ENCODE assay signal across 18 cellular contexts in genomic region chr9:130996672-130997394, GRCh38. TPM values are rescaled to one million over a fixed set of nuclear protein-coding genes. Genes with fewer than 3 reads are reported as not detected.
DNase-seq lines count a peak whose midpoint lies in the region; ATAC-seq, FAIRE-seq and TF ChIP-seq lines count a peak whose summit lies in the region.
"Had no signal": no experiment of that assay in that cellular context is flagged by ENCODE, and none has a peak within 500 bp of the region (broad histone marks: within the 10 kb centered on the region; RNA-seq: fewer than 3 reads in every experiment).

No MANE protein-coding gene starts in this region.

- H2BK120ac ChIP-seq in trophoblast cell (ENCODE audit: insufficient read depth, low read length, poor library complexity), result no peak overlapping the region

- H3K14ac ChIP-seq in trophoblast cell (ENCODE audit: low read length), result no peak overlapping the region

- no peak overlapping the region for H3K23ac ChIP-seq in trophoblast cell (ENCODE audit: low read length)

- no peak overlapping the region for H4K8ac ChIP-seq in trophoblast cell (ENCODE audit: low read depth, low read length)

- H2AFZ ChIP-seq in HepG2 (ENCODE audit: low read length) (no peak overlapping the region), trophoblast cell (ENCODE audit: insufficient read depth, low read length, poor library complexity) (no peak overlapping the region)

- peaks cover 2% of the 10 kb centered on the region; the same call in 1 of the 2 replicates for H3K27me3 ChIP-seq in H7 (ENCODE audit: control insufficient read depth, insufficient read depth, low read length)
- H3K27me3 ChIP-seq in HepG2 (ENCODE audit: control insufficient read depth in 1 of 2, insufficient read depth in 2 of 2, low read length in 2 of 2), result peaks cover 16 to 96% of the 10 kb centered on the region in 2 experiments
- H3K27me3 ChIP-seq in trophoblast cell (ENCODE audit: insufficient read depth, low read length), result no peaks in the 10 kb centered on the region
- H3K27me3 ChIP-seq: BLaER1 treated with 17β-estradiol and CSF1 and Interleukin-3, amounts not matched to agents 10 nM and 100 nM had no signal

- H4K91ac ChIP-seq in trophoblast cell (ENCODE audit: low read depth, low read length), result no peak overlapping the region

- no peak for FAIRE-seq in HepG2 (lab: Jason Lieb, UNC)
- FAIRE-seq: G401.6, GM12891 had no signal

- H3K4ac ChIP-seq in trophoblast cell (ENCODE audit: low read depth, low read length), result no peak overlapping the region

- no TSS peak for BruUV-seq in HepG2 (replicated peaks; lab: Mats Ljungman, UMichigan)

- H3K79me1 ChIP-seq in trophoblast cell (ENCODE audit: low read length), result no peaks in the 10 kb centered on the region

- peak; percentile 47 for DNase-seq in H7
- DNase-seq in HepG2 (ENCODE audit: low spot score), result no peak
- DNase-seq in trophoblast cell, result no peak
- no peak for DNase-seq in OCI-M2 (lab: John Stamatoyannopoulos, UW; ENCODE audit: unreplicated experiment)
- no peak for DNase-seq in effector memory CD8-positive, alpha-beta T cell
- DNase-seq in glutamatergic neuron, result no peak
- DNase-seq: 8988T; AML-193; Calu3; CD4-positive, CD25-positive, alpha-beta regulatory T cell; DMS153; DMS79 treated with DMSO at 0.1 percent for 48 hours; EL had no signal

- H3K4me2 ChIP-seq in HepG2 (ENCODE audit: low read depth, low read length), result no peak overlapping the region
- no peak overlapping the region for H3K4me2 ChIP-seq in trophoblast cell (ENCODE audit: low read length)

- H3K9me3 Mint-ChIP-seq in effector memory CD8-positive, alpha-beta T cell, result no peaks in the 10 kb centered on the region
- peaks cover 7% of the 10 kb centered on the region for H3K9me3 Mint-ChIP-seq in glutamatergic neuron (ENCODE audit: unreplicated experiment)

- H2BK5ac ChIP-seq in trophoblast cell (ENCODE audit: low read depth, low read length, poor library complexity), result no peak overlapping the region

- H3K9me3 ChIP-seq in HepG2 (ENCODE audit: low read length) (no peaks in the 10 kb centered on the region), trophoblast cell (ENCODE audit: insufficient read depth, low read depth, low read length) (no peaks in the 10 kb centered on the region)
- H3K9me3 ChIP-seq: BLaER1 treated with 17β-estradiol and CSF1 and Interleukin-3, amounts not matched to agents 10 nM and 100 nM had no signal

- no peak overlapping the region for H3K9ac ChIP-seq in HepG2 (ENCODE audit: insufficient read depth, low read depth, low read length)
- H3K9ac ChIP-seq in trophoblast cell (ENCODE audit: low read length), result no peak overlapping the region
- H3K9ac ChIP-seq: BLaER1 treated with 17β-estradiol and CSF1 and Interleukin-3, amounts not matched to agents 10 nM and 100 nM had no signal

- H3K4me3 ChIP-seq in H7 (ENCODE audit: insufficient read depth, low read depth, low read length) (no peak overlapping the region), HepG2 (replicated peaks in 1 of 3; ENCODE audit: insufficient read depth in 1 of 3, low read depth in 2 of 3, low read length in 3 of 3) (no peak overlapping the region), trophoblast cell (ENCODE audit: low read depth, low read length) (peak overlapping the region; percentile 58)
- H3K4me3 ChIP-seq: BLaER1 treated with 17β-estradiol and CSF1 and Interleukin-3, amounts not matched to agents 10 nM and 100 nM had no signal

- ATAC-seq in HepG2, result no peak
- no peak for ATAC-seq in effector memory CD8-positive, alpha-beta T cell (replicated peaks)

- WGBS in HepG2 (ENCODE audit: low lambda C conversion rate), result 10% methylated on average over 13 of the region's 14 CpGs
- no CpG with 5 or more reads among the region's 14 CpGs for WGBS in trophoblast cell (ENCODE audit: extremely low coverage, insufficient coverage, insufficient read length)

- H3K4me3 Mint-ChIP-seq in effector memory CD8-positive, alpha-beta T cell, result no peak overlapping the region
- no peak overlapping the region for H3K4me3 Mint-ChIP-seq in glutamatergic neuron (ENCODE audit: unreplicated experiment)
- H3K4me3 Mint-ChIP-seq: CD4-positive, CD25-positive, alpha-beta regulatory T cell; IgD-negative memory B cell had no signal

- H2BK12ac ChIP-seq in trophoblast cell (ENCODE audit: low read length), result no peak overlapping the region

- H2AK5ac ChIP-seq in trophoblast cell (ENCODE audit: low read length), result no peak overlapping the region

- H3K4me1 ChIP-seq in HepG2 (ENCODE audit: insufficient read depth, low read length) (peaks cover 7% of the 10 kb centered on the region), trophoblast cell (ENCODE audit: control insufficient read depth in 1 of 2, insufficient read depth in 2 of 2, low read length in 2 of 2) (no peaks in the 10 kb centered on the region)

- peaks cover 25 to 32% of the 10 kb centered on the region in 2 donors for H3K27me3 Mint-ChIP-seq in effector memory CD8-positive, alpha-beta T cell
- H3K27me3 Mint-ChIP-seq in glutamatergic neuron (ENCODE audit: unreplicated experiment), result peaks cover 9% of the 10 kb centered on the region

- no peak for TF ChIP-seq POLR2A in HepG2 (IDR thresholded peaks at IDR 0.05; ENCODE audit: insufficient read depth in 1 of 2, low read depth in 2 of 2, low read length in 2 of 2)

- no peaks in the 10 kb centered on the region for H3K36me3 Mint-ChIP-seq in effector memory CD8-positive, alpha-beta T cell (ENCODE audit: insufficient read depth)
- H3K36me3 Mint-ChIP-seq in glutamatergic neuron (ENCODE audit: unreplicated experiment), result no peaks in the 10 kb centered on the region
- H3K36me3 Mint-ChIP-seq: CD4-positive, CD25-positive, alpha-beta regulatory T cell; IgD-negative memory B cell had no signal

- H3K27ac ChIP-seq in HepG2 (ENCODE audit: extremely low read length, insufficient read depth, low read length), result no peak overlapping the region
- no peak overlapping the region for H3K27ac ChIP-seq in trophoblast cell (ENCODE audit: low read depth, low read length)

- H4K12ac ChIP-seq in trophoblast cell (ENCODE audit: low read depth, low read length), result no peak overlapping the region

- no peaks in the 10 kb centered on the region for H3K79me2 ChIP-seq in HepG2 (ENCODE audit: insufficient read depth, low read length)
- no peaks in the 10 kb centered on the region for H3K79me2 ChIP-seq in trophoblast cell (ENCODE audit: control insufficient read depth, insufficient read depth, low read length, poor library complexity)

- H4K20me1 ChIP-seq in HepG2 (ENCODE audit: insufficient read depth, low read length), result no peaks in the 10 kb centered on the region

- intact Hi-C loops in HepG2 (cut with micrococcal nuclease; ENCODE audit: unreplicated experiment), result loop anchor here (5.0 kb wide), 1 partner anchor 290 kb away; no protein-coding TSS in a partner anchor

- CTCF ChIA-PET in HepG2 (lab: Yijun Ruan, JAX; ENCODE audit: low intra/inter-chr PET ratio, low total read pairs), result no interaction called here

- H3K18ac ChIP-seq in trophoblast cell (ENCODE audit: low read length), result no peak overlapping the region

- POLR2A ChIA-PET in HepG2 (lab: Yijun Ruan, JAX), result no interaction called here

- in situ Hi-C loops in HepG2 (cut with HindIII; ENCODE audit: extremely low pct_ligation_motif_present, low pct_unique_long_range_greater_than_20kb), result loop anchor here (10.0 kb wide), 2 partner anchors 102 to 282 kb away; partner anchors contain the start of gene QRFP

- TF ChIP-seq CTCF in HepG2 (CRISPR knock-in tag; IDR thresholded peaks at IDR 0.05), result no peak
- TF ChIP-seq CTCF in glutamatergic neuron (IDR thresholded peaks at IDR 0.05; ENCODE audit: partially characterized antibody, unreplicated experiment), result no peak

- TF ChIP-seq RAD21 in Ishikawa (IDR thresholded peaks at IDR 0.05; ENCODE audit: low read depth), result no peak
- no peak for TF ChIP-seq RAD21 in HepG2 (CRISPR knock-in tag; IDR thresholded peaks at IDR 0.05)

- peaks cover 3 to 9% of the 10 kb centered on the region in 2 donors for H3K4me1 Mint-ChIP-seq in effector memory CD8-positive, alpha-beta T cell (ENCODE audit: low read depth in 2 of 2)
- H3K4me1 Mint-ChIP-seq in glutamatergic neuron (ENCODE audit: low read depth, unreplicated experiment), result peaks cover 15% of the 10 kb centered on the region

- no peaks in the 10 kb centered on the region for H3K36me3 ChIP-seq in H7 (replicated peaks; ENCODE audit: control insufficient read depth, insufficient read depth, low read length)
- no peaks in the 10 kb centered on the region for H3K36me3 ChIP-seq in HepG2 (replicated peaks in 1 of 2; ENCODE audit: control insufficient read depth in 1 of 2, insufficient read depth in 2 of 2, low read length in 2 of 2)
- H3K36me3 ChIP-seq in trophoblast cell (ENCODE audit: control insufficient read depth in 1 of 2, insufficient read depth in 2 of 2, low read length in 2 of 2), result no peaks in the 10 kb centered on the region
- H3K36me3 ChIP-seq: BLaER1 treated with 17β-estradiol and CSF1 and Interleukin-3, amounts not matched to agents 10 nM and 100 nM had no signal

- H3K27ac Mint-ChIP-seq in effector memory CD8-positive, alpha-beta T cell, result no peak overlapping the region
- H3K27ac Mint-ChIP-seq in glutamatergic neuron (ENCODE audit: unreplicated experiment), result no peak overlapping the region
- H3K27ac Mint-ChIP-seq: CD4-positive, CD25-positive, alpha-beta regulatory T cell; IgD-negative memory B cell had no signal

- TF ChIP-seq EP300 in Ishikawa (IDR thresholded peaks at IDR 0.05; ENCODE audit: borderline replicate concordance) (no peak), HepG2 (IDR thresholded peaks at IDR 0.05; ENCODE audit: low read depth in 2 of 2, low read length in 2 of 2) (no peak), HepG2 (CRISPR knock-in tag; IDR thresholded peaks at IDR 0.05; ENCODE audit: borderline replicate concordance) (no peak)

RNA-seq across cellular contexts. Expression of gene LAMC3, which starts 12.1 kb away (rescaled TPM):
- total RNA-seq in H7 (2014; rRNA removed; shearing (Covaris generic)), result 84.9 and 91.8 TPM in 2 replicates
- 0.07 TPM in 1 of 2 replicates, not detected in the other for total RNA-seq in HepG2 (2016; rRNA removed; fragmentation: Illumina TruSeq; extraction: Trizol)
- not detected in 2 replicates for total RNA-seq in HepG2 (2016; cell fraction: cytosol; rRNA removed; fragmentation: Illumina TruSeq; extraction: Trizol; ENCODE audit: low read depth)
- total RNA-seq in HepG2 (2016; cell fraction: insoluble cytoplasmic fraction; rRNA removed; fragmentation: Illumina TruSeq; extraction: Trizol), result 0.06 TPM in 1 of 2 replicates, not detected in the other
- 0.03 TPM in 1 of 2 replicates, not detected in the other for total RNA-seq in HepG2 (2016; cell fraction: membrane; rRNA removed; fragmentation: Illumina TruSeq; extraction: Trizol)
- total RNA-seq in HepG2 (2016; cell fraction: nucleus; rRNA removed; fragmentation: Illumina TruSeq; extraction: Trizol), result 0.12 TPM in 1 of 2 replicates, not detected in the other
- 0.57 TPM in 2 replicates for polyA plus RNA-seq in HepG2 (2011; rRNA removed)
- polyA plus RNA-seq in HepG2 (2011; cell fraction: cytosol; rRNA removed), result 0.14 and 0.39 TPM in 2 replicates
- 0.64 and 1.6 TPM in 2 replicates for polyA plus RNA-seq in HepG2 (2011; cell fraction: nucleus; rRNA removed)
- polyA plus RNA-seq in HepG2 (2012), result 0.33 and 0.35 TPM in 2 replicates
- polyA plus RNA-seq in HepG2 (2016; cell fraction: cytosol; fragmentation: Illumina TruSeq; extraction: Trizol; ENCODE audit: low read depth), result not detected in 2 replicates
- polyA plus RNA-seq in HepG2 (2016; cell fraction: insoluble cytoplasmic fraction; fragmentation: Illumina TruSeq; extraction: Trizol; ENCODE audit: low read depth), result 0.04 TPM in 1 of 2 replicates, not detected in the other
- 0.06 TPM in 1 of 2 replicates, not detected in the other for polyA plus RNA-seq in HepG2 (2016; cell fraction: membrane; fragmentation: Illumina TruSeq; extraction: Trizol; ENCODE audit: low read depth)
- polyA plus RNA-seq in HepG2 (2016; cell fraction: nucleus; fragmentation: Illumina TruSeq; extraction: Trizol; ENCODE audit: insufficient read depth, low read depth), result 0.48 TPM in 1 of 2 replicates, not detected in the other
- polyA minus RNA-seq in HepG2 (2011; rRNA and poly(A)+ RNA removed; ENCODE audit: low replicate concordance), result 0.24 and 0.58 TPM in 2 replicates
- polyA minus RNA-seq in HepG2 (2011; cell fraction: cytosol; rRNA and poly(A)+ RNA removed), result 0.18 and 0.89 TPM in 2 replicates
- 0.62 TPM in 1 of 2 replicates, not detected in the other for polyA minus RNA-seq in HepG2 (2011; cell fraction: nucleus; rRNA and poly(A)+ RNA removed)
- polyA plus RNA-seq in trophoblast cell (2013), result 0.17 and 0.25 TPM in 2 replicates
- total RNA-seq in glutamatergic neuron (ENCODE audit: unreplicated experiment), result 0.17 TPM
- total RNA-seq: Calu3 had no signal
- polyA plus RNA-seq: IgD-negative memory B cell had no signal

RNA-seq across cellular contexts. Expression of gene FIBCD1, which starts 57.8 kb away (rescaled TPM):
- total RNA-seq in H7 (2014; rRNA removed; shearing (Covaris generic)), result 6.1 and 6.2 TPM in 2 replicates
- 0.89 TPM in 1 of 2 replicates, not detected in the other for total RNA-seq in HepG2 (2016; rRNA removed; fragmentation: Illumina TruSeq; extraction: Trizol)
- total RNA-seq in HepG2 (2016; cell fraction: cytosol; rRNA removed; fragmentation: Illumina TruSeq; extraction: Trizol; ENCODE audit: low read depth), result 4.4 and 6.3 TPM in 2 replicates
- total RNA-seq in HepG2 (2016; cell fraction: insoluble cytoplasmic fraction; rRNA removed; fragmentation: Illumina TruSeq; extraction: Trizol), result 0.74 and 1.1 TPM in 2 replicates
- total RNA-seq in HepG2 (2016; cell fraction: membrane; rRNA removed; fragmentation: Illumina TruSeq; extraction: Trizol), result 2.3 and 4.5 TPM in 2 replicates
- 0.56 TPM in 1 of 2 replicates, not detected in the other for total RNA-seq in HepG2 (2016; cell fraction: nucleus; rRNA removed; fragmentation: Illumina TruSeq; extraction: Trizol)
- 0.55 and 1.3 TPM in 2 replicates for polyA plus RNA-seq in HepG2 (2011; rRNA removed)
- polyA plus RNA-seq in HepG2 (2011; cell fraction: cytosol; rRNA removed), result 0.55 and 1.1 TPM in 2 replicates
- 0.40 and 1.6 TPM in 2 replicates for polyA plus RNA-seq in HepG2 (2011; cell fraction: nucleus; rRNA removed)
- 0.09 TPM in 1 of 2 replicates, not detected in the other for polyA plus RNA-seq in HepG2 (2012)
- polyA plus RNA-seq in HepG2 (2016; cell fraction: cytosol; fragmentation: Illumina TruSeq; extraction: Trizol; ENCODE audit: low read depth), result 5.8 and 6.8 TPM in 2 replicates
- polyA plus RNA-seq in HepG2 (2016; cell fraction: insoluble cytoplasmic fraction; fragmentation: Illumina TruSeq; extraction: Trizol; ENCODE audit: low read depth), result 0.68 TPM in 1 of 2 replicates, not detected in the other
- polyA plus RNA-seq in HepG2 (2016; cell fraction: membrane; fragmentation: Illumina TruSeq; extraction: Trizol; ENCODE audit: low read depth), result 2.8 and 3.7 TPM in 2 replicates
- 0.70 and 1.6 TPM in 2 replicates for polyA plus RNA-seq in HepG2 (2016; cell fraction: nucleus; fragmentation: Illumina TruSeq; extraction: Trizol; ENCODE audit: insufficient read depth, low read depth)
- polyA minus RNA-seq in HepG2 (2011; rRNA and poly(A)+ RNA removed; ENCODE audit: low replicate concordance), result 0.92 and 8.0 TPM in 2 replicates
- 0.62 TPM in 1 of 2 replicates, not detected in the other for polyA minus RNA-seq in HepG2 (2011; cell fraction: cytosol; rRNA and poly(A)+ RNA removed)
- polyA minus RNA-seq in HepG2 (2011; cell fraction: nucleus; rRNA and poly(A)+ RNA removed), result 1.3 TPM in 1 of 2 replicates, not detected in the other
- 83.3 and 85.3 TPM in 2 replicates for polyA plus RNA-seq in trophoblast cell (2013)
- total RNA-seq in glutamatergic neuron (ENCODE audit: unreplicated experiment), result not detected
- total RNA-seq: CD4-positive, CD25-positive, alpha-beta regulatory T cell had no signal
- polyA plus RNA-seq: CD4-positive, CD25-positive, alpha-beta regulatory T cell; IgD-negative memory B cell had no signal

Comparison
In these comparisons a context has a peak if more than half of its experiments do, and no peak if none do; other contexts are left out.
1. RNA of gene LAMC3, which starts 12.1 kb away (total RNA-seq): 84.9 to 91.8 TPM in H7; 0.17 TPM in glutamatergic neuron (single experiment) and 0.03 to 0.12 TPM in HepG2; every median in the first group is over 10 times any median in the second.